15 cellular contexts compared by ENCODE assay signal in the genomic region with DNA sequence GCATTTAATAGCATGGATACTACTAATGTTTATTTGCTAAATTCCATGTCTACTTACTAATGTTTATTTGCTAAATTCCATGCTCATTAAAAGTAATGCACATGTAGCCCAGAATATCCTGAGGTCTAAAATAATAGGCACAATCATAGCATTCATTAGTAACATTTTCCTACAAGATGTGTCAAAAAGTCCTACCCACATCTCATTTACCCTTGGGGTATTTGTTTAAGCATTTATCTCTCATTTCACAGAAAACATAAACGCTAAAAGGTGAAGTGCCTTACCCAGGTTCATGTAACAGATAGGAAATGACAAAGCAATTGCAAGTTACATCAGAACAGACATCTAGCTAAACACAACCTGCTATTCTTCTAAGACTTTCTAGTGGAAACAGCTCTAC.
"Had no signal": no experiment of that assay in that cellular context is flagged by ENCODE, and none has a peak within 500 bp of the region (broad histone marks: within the 10 kb centered on the region; RNA-seq: fewer than 3 reads in every experiment).

No MANE protein-coding gene starts in this region.

- ATAC-seq: activated T-cell treated with anti-CD3 and anti-CD28 coated beads, Interleukin-2, amount 50 U/mL, for 72 hours; foreskin keratinocyte; naive thymus-derived CD4-positive, alpha-beta T cell; stimulated activated naive CD8-positive, alpha-beta T cell treated with anti-CD3 and anti-CD28 coated beads, Interleukin-15, amount 100 ng/mL, for 72 hours had no signal

- H3K4me3 ChIP-seq: dorsolateral prefrontal cortex, testis had no signal

- DNase-seq: activated CD4-positive, alpha-beta memory T cell treated with anti-CD3 and anti-CD28 coated beads for 36 hours; activated CD4-positive, alpha-beta T cell treated with anti-CD3 and anti-CD28 coated beads for 1 hour; activated CD8-positive, alpha-beta memory T cell treated with anti-CD3 and anti-CD28 coated beads, Interleukin-2, amount 50 U/mL, for 4 hours; activated gamma-delta T cell treated with Interleukin-2 at 50 U/mL for 16 hours; activated naive CD8-positive, alpha-beta T cell treated with anti-CD3 and anti-CD28 coated beads for 36 hours; activated T-cell treated with anti-CD3 and anti-CD28 coated beads, Interleukin-2, amount 50 U/mL, for 72 hours; dorsolateral prefrontal cortex; immature natural killer cell; naive thymus-derived CD4-positive, alpha-beta T cell; posterior cingulate gyrus; stimulated activated CD4-positive, alpha-beta T cell treated with anti-CD3 and anti-CD28 coated beads, Interleukin-15, amount 100 ng/mL, for 24 hours; stimulated activated CD4-positive, alpha-beta T cell treated with anti-CD3 and anti-CD28 coated beads, Interleukin-4, amount 100 ng/mL, for 4 hours; stimulated activated naive CD8-positive, alpha-beta T cell treated with anti-CD3 and anti-CD28 coated beads, Interleukin-15, amount 100 ng/mL, for 72 hours; testis had no signal

- H3K27me3 ChIP-seq: dorsolateral prefrontal cortex, foreskin keratinocyte, testis had no signal
